2 cellular contexts compared by ENCODE assay signal in genomic region chr15:71215126-71215894, GRCh38.
TF ChIP-seq lines count a peak whose summit lies in the region.

No MANE protein-coding gene starts in this region.

TF ChIP-seq in IMR-90, 13 proteins besides CTCF, POLR2A, EP300 and RAD21:
- TF ChIP-seq MAZ (IDR thresholded peaks at IDR 0.05; ENCODE audit: borderline replicate concordance, low read depth, low read length) (no peak), CHD1 (IDR thresholded peaks at IDR 0.05; ENCODE audit: low read depth, low read length) (no peak), CEBPB (IDR thresholded peaks at IDR 0.05; ENCODE audit: low read depth, low read length) (no peak), MXI1 (IDR thresholded peaks at IDR 0.05; ENCODE audit: borderline replicate concordance, low read depth, low read length) (no peak), ELK1 (IDR thresholded peaks at IDR 0.05; ENCODE audit: borderline replicate concordance, low read depth, low read length) (no peak), FOS (IDR thresholded peaks at IDR 0.05; ENCODE audit: low read depth, low read length) (no peak), NFE2L2 (IDR thresholded peaks at IDR 0.05; ENCODE audit: low read depth, low read length) (no peak), RFX5 (IDR thresholded peaks at IDR 0.05; ENCODE audit: low read depth, low read length) (no peak), RCOR1 (IDR thresholded peaks at IDR 0.05; ENCODE audit: insufficient replicate concordance, low read length) (no peak), USF2 (IDR thresholded peaks at IDR 0.05; ENCODE audit: low read depth, low read length) (no peak), SMC3 (IDR thresholded peaks at IDR 0.05; ENCODE audit: low read depth, low read length) (no peak), BHLHE40 (IDR thresholded peaks at IDR 0.05; ENCODE audit: low read depth, low read length) (no peak), MAFK (IDR thresholded peaks at IDR 0.05; ENCODE audit: low read depth, low read length) (no peak)

TF ChIP-seq in H1, 55 proteins besides CTCF, POLR2A, EP300 and RAD21:
- TF ChIP-seq SP2 (IDR thresholded peaks at IDR 0.05; ENCODE audit: low read length) (no peak), SIRT6 (IDR thresholded peaks at IDR 0.05; ENCODE audit: low read length) (no peak), YY1 (IDR thresholded peaks at IDR 0.05; ENCODE audit: low read depth, low read length) (no peak), RNF2 (IDR thresholded peaks at IDR 0.05; ENCODE audit: borderline replicate concordance, low read depth, low read length, missing control alignments, poor library complexity, severe bottlenecking) (peak; percentile 28), TEAD4 (IDR thresholded peaks at IDR 0.05; ENCODE audit: low read depth, low read length) (no peak), CHD7 (IDR thresholded peaks at IDR 0.05; ENCODE audit: insufficient replicate concordance, low read length) (no peak), USF2 (IDR thresholded peaks at IDR 0.05; ENCODE audit: low read length) (peak; percentile 49; the same call in 1 of the 2 replicates), ASH2L (IDR thresholded peaks at IDR 0.05; ENCODE audit: low read length) (no peak), POU5F1 (IDR thresholded peaks at IDR 0.05; ENCODE audit: low read depth, low read length) (no peak), HDAC6 (IDR thresholded peaks at IDR 0.05; ENCODE audit: low read depth, low read length) (no peak), BACH1 (IDR thresholded peaks at IDR 0.05; ENCODE audit: low read length) (no peak), GTF2F1 (IDR thresholded peaks at IDR 0.05; ENCODE audit: borderline replicate concordance, low read depth, low read length) (no peak), CTBP2 (IDR thresholded peaks at IDR 0.05; ENCODE audit: borderline replicate concordance, insufficient read depth, insufficient read length, low read length) (no peak), NANOG (IDR thresholded peaks at IDR 0.05; ENCODE audit: insufficient read depth, low read depth, low read length, poor library complexity, severe bottlenecking) (no peak), CREB1 (IDR thresholded peaks at IDR 0.05) (peak; percentile 18; the same call in 1 of the 2 replicates), SP1 (IDR thresholded peaks at IDR 0.05; ENCODE audit: low read depth, low read length) (no peak), EGR1 (IDR thresholded peaks at IDR 0.05; ENCODE audit: borderline replicate concordance, low read depth, low read length) (no peak), EZH2 (IDR thresholded peaks at IDR 0.05; ENCODE audit: low read depth, low read length, severe bottlenecking) (peak; percentile 3), NRF1 (IDR thresholded peaks at IDR 0.05; ENCODE audit: low read depth, low read length) (no peak), ATF2 (IDR thresholded peaks at IDR 0.05; ENCODE audit: low read length) (no peak), TBP (IDR thresholded peaks at IDR 0.05; ENCODE audit: low read depth, low read length) (no peak), SUZ12 (IDR thresholded peaks at IDR 0.05; ENCODE audit: low read length) (no peak), ZNF274 (IDR thresholded peaks at IDR 0.05; ENCODE audit: borderline replicate concordance, extremely low read depth, low read length) (no peak), JUN (IDR thresholded peaks at IDR 0.05; ENCODE audit: low read depth, low read length) (no peak), E2F6 (IDR thresholded peaks at IDR 0.05) (peak; percentile 90), BRCA1 (IDR thresholded peaks at IDR 0.05; ENCODE audit: low read depth, low read length) (no peak), CHD2 (IDR thresholded peaks at IDR 0.05; ENCODE audit: low read length) (no peak), CEBPB (IDR thresholded peaks at IDR 0.05; ENCODE audit: low read depth, low read length) (no peak), FOSL1 (IDR thresholded peaks at IDR 0.05; ENCODE audit: insufficient read depth, low read depth, low read length) (no peak), GABPA (IDR thresholded peaks at IDR 0.05; ENCODE audit: borderline replicate concordance, insufficient read depth, low read length) (no peak), HDAC2 (IDR thresholded peaks at IDR 0.05; ENCODE audit: borderline replicate concordance in 1 of 2, low read depth in 2 of 2, low read length in 2 of 2) (no peak), KDM4A (IDR thresholded peaks at IDR 0.05; ENCODE audit: low read depth, low read length, severe bottlenecking) (no peak), CHD1 (IDR thresholded peaks at IDR 0.05; ENCODE audit: low read depth, low read length) (no peak), PHF8 (conservative IDR thresholded peaks at IDR 0.05; ENCODE audit: low read depth, low read length) (no peak), TAF1 (IDR thresholded peaks at IDR 0.05; ENCODE audit: low read depth, low read length) (no peak), BCL11A (IDR thresholded peaks at IDR 0.05; ENCODE audit: low read depth in 2 of 2, low read length in 2 of 2) (no peak), SIN3A (conservative IDR thresholded peaks at IDR 0.05 in 1 of 2, IDR thresholded peaks at IDR 0.05 in 1 of 2; ENCODE audit: low read depth in 1 of 2, low read length in 2 of 2) (no peak), SIX5 (IDR thresholded peaks at IDR 0.05; ENCODE audit: low read depth, low read length) (no peak), JUND (IDR thresholded peaks at IDR 0.05; ENCODE audit: low read length) (no peak), POLR2AphosphoS5 (IDR thresholded peaks at IDR 0.05; ENCODE audit: low read depth, low read length) (no peak), CBX8 (IDR thresholded peaks at IDR 0.05; ENCODE audit: borderline replicate concordance, low read depth, low read length) (no peak), TCF12 (IDR thresholded peaks at IDR 0.05; ENCODE audit: low read depth, low read length) (no peak), MAX (IDR thresholded peaks at IDR 0.05) (peak; percentile 96), ATF3 (IDR thresholded peaks at IDR 0.05; ENCODE audit: insufficient read depth, low read depth, low read length) (no peak), SAP30 (IDR thresholded peaks at IDR 0.05; ENCODE audit: insufficient read depth, insufficient replicate concordance, low read length) (no peak), KDM1A (IDR thresholded peaks at IDR 0.05; ENCODE audit: borderline replicate concordance, low read length) (no peak)
TF ChIP-seq in H1: peak in this region for 6.
